8 cellular contexts compared by ENCODE assay signal in the genomic region with DNA sequence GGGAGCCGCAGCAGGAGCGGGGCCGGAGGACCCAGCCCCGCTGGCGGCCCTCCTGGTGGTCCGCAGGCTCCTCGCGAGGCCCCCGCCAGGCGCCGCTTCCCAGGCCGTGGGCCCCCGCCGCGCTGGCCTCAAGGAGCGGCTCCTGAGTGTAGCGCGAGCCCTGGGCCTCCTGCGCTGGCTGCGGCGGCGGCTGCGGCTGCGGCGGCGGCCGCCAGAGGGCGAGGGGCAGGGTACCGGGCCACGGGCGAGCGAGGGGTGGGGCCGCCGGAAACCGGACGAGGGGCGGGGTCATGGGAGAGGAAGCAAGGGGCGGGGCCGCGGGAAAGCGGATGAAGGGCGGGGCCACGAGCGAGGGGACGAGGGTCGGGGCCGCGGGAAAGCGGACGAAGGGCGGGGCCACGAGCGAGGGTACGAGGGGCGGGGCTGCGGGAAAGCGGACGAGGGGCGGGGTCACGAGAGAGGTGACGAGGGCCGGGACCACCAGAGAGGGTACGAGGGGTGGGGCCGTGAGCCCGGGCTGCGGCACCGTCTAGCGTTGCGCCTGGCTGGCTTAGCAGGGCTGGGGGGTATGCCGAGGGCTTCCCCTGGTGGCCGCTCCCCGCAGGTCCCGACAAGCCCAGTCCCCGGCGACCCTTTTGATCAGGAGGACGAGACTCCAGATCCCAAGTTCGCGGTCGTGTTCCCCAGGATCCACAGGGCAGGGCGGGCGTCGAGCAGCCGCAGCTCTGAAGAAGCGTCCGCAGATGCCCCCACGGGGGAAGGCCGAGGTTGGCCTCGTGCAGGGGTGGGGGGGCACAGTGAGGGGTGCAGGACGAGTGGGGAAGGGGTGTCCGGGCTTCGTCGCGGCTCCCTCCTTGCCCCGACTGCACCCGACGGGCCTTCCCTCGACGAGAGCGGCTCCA. TPM values are rescaled to one million over a fixed set of nuclear protein-coding genes. Genes with fewer than 3 reads are reported as not detected.
DNase-seq lines count a peak whose midpoint lies in the region; ATAC-seq, FAIRE-seq and TF ChIP-seq lines count a peak whose summit lies in the region.

No MANE protein-coding gene starts in this region.

- POLR2A ChIA-PET in A549 (lab: Yijun Ruan, JAX) = no interaction called here
- POLR2A ChIA-PET in activated CD4-positive, alpha-beta T cell treated with anti-CD3 and anti-CD28 coated beads for 36 hours (lab: Charles Lee) = interaction anchor here (0.6 kb wide), 1 partner anchor 169 kb away, joined by 4 read pairs; no protein-coding TSS in a partner anchor

- DNase-seq in A549 (ENCODE audit: low read depth in 1 of 2, low spot score in 1 of 2) (peak; percentile 91 to 96), NCI-H446 (lab: John Stamatoyannopoulos, UW) (peak; percentile 83 to 96), chondrocyte (ENCODE audit: low spot score) (no peak), kidney epithelial cell (ENCODE audit: low read depth) (no peak)
- peak; percentile 99 for DNase-seq in activated CD4-positive, alpha-beta T cell treated with anti-CD3 and anti-CD28 coated beads for 36 hours
- peak; percentile 92 to 98 (median 93) for DNase-seq in stimulated activated CD4-positive, alpha-beta T cell treated with anti-CD3 and anti-CD28 coated beads, Interleukin-12 subunit alpha, Interleukin-12 subunit beta, amount 100 ng/mL, for 48 hours (ENCODE audit: low read depth in 2 of 3, low spot score in 1 of 3)

- ATAC-seq in A549 = peak; percentile 80 to 90
- peak; percentile 50 for ATAC-seq in GM18861 (IDR thresholded peaks at IDR 0.05; ENCODE audit: unreplicated experiment)
- peak; percentile 73 for ATAC-seq in HG03280 (IDR thresholded peaks at IDR 0.05; ENCODE audit: unreplicated experiment)
- peak; percentile 90 for ATAC-seq in activated CD4-positive, alpha-beta T cell treated with anti-CD3 and anti-CD28 coated beads for 36 hours

- peaks cover 17% of the 10 kb centered on the region for H3K27me3 ChIP-seq in kidney epithelial cell (ENCODE audit: control insufficient read depth, insufficient read depth, low read length)

- H3K4me1 ChIP-seq in A549 = peaks cover 21% of the 10 kb centered on the region

- H3K27me3 Mint-ChIP-seq in activated CD4-positive, alpha-beta T cell treated with anti-CD3 and anti-CD28 coated beads for 36 hours = peaks cover 2% of the 10 kb centered on the region
- no peaks in the 10 kb centered on the region for H3K27me3 Mint-ChIP-seq in chondrocyte (ENCODE audit: low read depth)

- H3K36me3 ChIP-seq in kidney epithelial cell (ENCODE audit: control insufficient read depth, insufficient read depth, low read length) = no peaks in the 10 kb centered on the region

- FAIRE-seq in A549 (lab: Jason Lieb, UNC) = no peak

- CTCF ChIA-PET in A549 (lab: Yijun Ruan, JAX) = interaction anchor here (0.7 to 29.9 kb wide), 18 partner anchors 9 to 167 kb away, joined by 3 to 926 read pairs (median 5); a partner anchor contains a TSS
- CTCF ChIA-PET in activated CD4-positive, alpha-beta T cell treated with anti-CD3 and anti-CD28 coated beads for 36 hours (lab: Charles Lee) = interaction anchor here (0.8 to 1.3 kb wide), 4 partner anchors 18 to 164 kb away, joined by 3 to 5 read pairs (median 4); no protein-coding TSS in a partner anchor

- H3K27ac ChIP-seq in A549 = peak overlapping the region; percentile 90

- intact Hi-C loops in activated CD4-positive, alpha-beta T cell treated with anti-CD3 and anti-CD28 coated beads for 36 hours (cut with DNase I, micrococcal nuclease) = loop anchor here (1.0 to 10.0 kb wide), 18 partner anchors 8 to 716 kb away; a partner anchor contains a TSS

- no peak for TF ChIP-seq EP300 in A549 (IDR thresholded peaks at IDR 0.05)

- H3K4me3 ChIP-seq in A549 (peak overlapping the region; percentile 57), kidney epithelial cell (ENCODE audit: low read depth, low read length) (peak overlapping the region; percentile 60)

- no peaks in the 10 kb centered on the region for H3K36me3 Mint-ChIP-seq in activated CD4-positive, alpha-beta T cell treated with anti-CD3 and anti-CD28 coated beads for 36 hours (ENCODE audit: low read depth)
- peaks cover 2% of the 10 kb centered on the region for H3K36me3 Mint-ChIP-seq in chondrocyte (ENCODE audit: low read depth)

- peak; percentile 23 for TF ChIP-seq POLR2A in A549 (IDR thresholded peaks at IDR 0.05; ENCODE audit: low read length)

- WGBS in A549 (ENCODE audit: missing lambda C conversion rate) = 38% methylated on average over 45 of the region's 99 CpGs

- TF ChIP-seq CTCF in A549 (IDR thresholded peaks at IDR 0.05) (peak; percentile 87), chondrocyte (IDR thresholded peaks at IDR 0.05) (peak; percentile 77), kidney epithelial cell (IDR thresholded peaks at IDR 0.05; ENCODE audit: insufficient read depth, low read length, poor library complexity, severe bottlenecking) (no peak)

- H3K4me2 ChIP-seq in A549 = peak overlapping the region; percentile 92

- H3K4me1 Mint-ChIP-seq in activated CD4-positive, alpha-beta T cell treated with anti-CD3 and anti-CD28 coated beads for 36 hours = no peaks in the 10 kb centered on the region
- H3K4me1 Mint-ChIP-seq in chondrocyte (ENCODE audit: low read depth) = no peaks in the 10 kb centered on the region

- peak overlapping the region; percentile 42 for H3K27ac Mint-ChIP-seq in activated CD4-positive, alpha-beta T cell treated with anti-CD3 and anti-CD28 coated beads for 36 hours
- no peak overlapping the region for H3K27ac Mint-ChIP-seq in chondrocyte (ENCODE audit: unreplicated experiment)

- H3K9me3 Mint-ChIP-seq in activated CD4-positive, alpha-beta T cell treated with anti-CD3 and anti-CD28 coated beads for 36 hours (ENCODE audit: low read depth) = no peaks in the 10 kb centered on the region
- H3K9me3 Mint-ChIP-seq in chondrocyte (ENCODE audit: low read depth) = peaks cover 6% of the 10 kb centered on the region

- peak; percentile 50 to 83 for TF ChIP-seq RAD21 in A549 (conservative IDR thresholded peaks at IDR 0.05 in 1 of 2, IDR thresholded peaks at IDR 0.05 in 1 of 2)

- H3K9me3 ChIP-seq in A549 = no peaks in the 10 kb centered on the region

- H3K4me3 Mint-ChIP-seq in activated CD4-positive, alpha-beta T cell treated with anti-CD3 and anti-CD28 coated beads for 36 hours = peak overlapping the region; percentile 72
- peak overlapping the region; percentile 71 for H3K4me3 Mint-ChIP-seq in chondrocyte (ENCODE audit: unreplicated experiment)

TF ChIP-seq in A549, 52 proteins besides CTCF, POLR2A, EP300 and RAD21:
- TF ChIP-seq, protein P1, sequence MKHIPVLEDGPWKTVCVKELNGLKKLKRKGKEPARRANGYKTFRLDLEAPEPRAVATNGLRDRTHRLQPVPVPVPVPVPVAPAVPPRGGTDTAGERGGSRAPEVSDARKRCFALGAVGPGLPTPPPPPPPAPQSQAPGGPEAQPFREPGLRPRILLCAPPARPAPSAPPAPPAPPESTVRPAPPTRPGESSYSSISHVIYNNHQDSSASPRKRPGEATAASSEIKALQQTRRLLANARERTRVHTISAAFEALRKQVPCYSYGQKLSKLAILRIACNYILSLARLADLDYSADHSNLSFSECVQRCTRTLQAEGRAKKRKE (CRISPR knock-in tag; IDR thresholded peaks at IDR 0.05; ENCODE audit: low read depth) = no peak
- TF ChIP-seq SMC3 (IDR thresholded peaks at IDR 0.05) (peak; percentile 97), HOXB5 (CRISPR knock-in tag; IDR thresholded peaks at IDR 0.05) (0 out of 2 replicates have a peak, but pooled peaks have one; percentile 57), EHMT2 (IDR thresholded peaks at IDR 0.05; ENCODE audit: low read depth) (no peak), NPAS2 (CRISPR knock-in tag; IDR thresholded peaks at IDR 0.05; ENCODE audit: borderline replicate concordance) (peak; percentile 4; the same call in 1 of the 2 replicates), MYC (IDR thresholded peaks at IDR 0.05; ENCODE audit: borderline replicate concordance, low read length) (peak; percentile 35; the same call in 1 of the 2 replicates), JUN (IDR thresholded peaks at IDR 0.05) (peak in 1 of 2 experiments; percentile 45; a peak in 1 of 5 replicates), MAZ (IDR thresholded peaks at IDR 0.05; ENCODE audit: borderline replicate concordance, low read depth, low read length) (peak; percentile 74; the same call in 1 of the 2 replicates), ESRRA (IDR thresholded peaks at IDR 0.05; ENCODE audit: borderline replicate concordance, low read length) (no peak), RNF2 (IDR thresholded peaks at IDR 0.05; ENCODE audit: borderline replicate concordance, low read depth) (0 out of 2 replicates have a peak, but pooled peaks have one; percentile 37), PHF8 (IDR thresholded peaks at IDR 0.05; ENCODE audit: borderline replicate concordance, low read depth) (peak; percentile 36; the same call in 1 of the 2 replicates)
- TF ChIP-seq, protein P2, sequence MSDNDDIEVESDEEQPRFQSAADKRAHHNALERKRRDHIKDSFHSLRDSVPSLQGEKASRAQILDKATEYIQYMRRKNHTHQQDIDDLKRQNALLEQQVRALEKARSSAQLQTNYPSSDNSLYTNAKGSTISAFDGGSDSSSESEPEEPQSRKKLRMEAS (IDR thresholded peaks at IDR 0.05) = peak; percentile 43; the same call in 1 of the 2 replicates

RNA-seq across cellular contexts. Expression of a gene that starts 1.7 kb away (rescaled TPM):
- polyA plus RNA-seq in A549 (2011; rRNA removed) (12.4 and 17.7 TPM in 2 replicates), A549 (2017; fragmentation: RNase III; extraction: RNeasy Plus Mini Kit Qiagen cat#74134 plus additional on column Dnase treatment) (27.4 to 33.9 TPM (median 33.5 TPM) in 3 replicates)
- 14.1 and 16.2 TPM in 2 replicates for polyA plus RNA-seq in A549 (2012; cell fraction: cytosol; rRNA removed)
- polyA plus RNA-seq in A549 (2012; cell fraction: nucleus; rRNA removed) = 120 and 145 TPM in 2 replicates
- 21.2 and 21.5 TPM in 2 replicates for polyA minus RNA-seq in A549 (2011; rRNA and poly(A)+ RNA removed)
- 10 to 100 TPM; 20.8 to 22.4 TPM for total RNA-seq in activated CD4-positive, alpha-beta T cell treated with anti-CD3 and anti-CD28 coated beads for 36 hours
- total RNA-seq in chondrocyte (15.9 to 20.9 TPM (median 16.0 TPM) in 3 replicates), kidney epithelial cell (4.3 and 5.9 TPM in 2 replicates)

RNA-seq across cellular contexts. Expression of a gene that starts 44.0 kb away (rescaled TPM):
- polyA plus RNA-seq in A549 (2011; rRNA removed) (0.25 and 0.30 TPM in 2 replicates), A549 (2017; fragmentation: RNase III; extraction: RNeasy Plus Mini Kit Qiagen cat#74134 plus additional on column Dnase treatment) (0.15 to 0.33 TPM (median 0.20 TPM) in 3 replicates)
- 0.10 and 0.25 TPM in 2 replicates for polyA plus RNA-seq in A549 (2012; cell fraction: cytosol; rRNA removed)
- 0.86 and 0.97 TPM in 2 replicates for polyA plus RNA-seq in A549 (2012; cell fraction: nucleus; rRNA removed)
- 0.19 and 0.21 TPM in 2 replicates for polyA minus RNA-seq in A549 (2011; rRNA and poly(A)+ RNA removed)
- total RNA-seq in activated CD4-positive, alpha-beta T cell treated with anti-CD3 and anti-CD28 coated beads for 36 hours = under 1 TPM; 0.12 to 0.14 TPM
- total RNA-seq in chondrocyte (0.23 to 0.29 TPM in 2 of 3 replicates, not detected in the other), kidney epithelial cell (0.89 and 1.7 TPM in 2 replicates)

Comparison
In these comparisons a context has a peak if more than half of its experiments do, and no peak if none do; other contexts are left out.
1. DNase-seq: peak in A549 (2 of 2), NCI-H446 (2 of 2), activated CD4-positive, alpha-beta T cell treated with anti-CD3 and anti-CD28 coated beads for 36 hours (single experiment) and stimulated activated CD4-positive, alpha-beta T cell treated with anti-CD3 and anti-CD28 coated beads, Interleukin-12 subunit alpha, Interleukin-12 subunit beta, amount 100 ng/mL, for 48 hours (3 of 3); none in chondrocyte (single experiment) and kidney epithelial cell (single experiment).
2. Peak in every context shown above with its lines, with median percentiles within 50 percentile points of each other: ATAC-seq.